In genomic region chr1:178725603-178726517, GRCh38 we compare ENCODE assay signal across 1 cellular context.
TF ChIP-seq lines count a peak whose summit lies in the region.

No MANE protein-coding gene starts in this region.

TF ChIP-seq in HepG2, 621 proteins besides CTCF, POLR2A, EP300 and RAD21 (continued from another document and continues in another):
- TF ChIP-seq ZNF770 (CRISPR knock-in tag; IDR thresholded peaks at IDR 0.05) = 0 out of 2 replicates have a peak, but pooled peaks have one; percentile 17
- TF ChIP-seq ZNF674 (CRISPR knock-in tag; IDR thresholded peaks at IDR 0.05; ENCODE audit: low read depth) = no peak
- no peak for TF ChIP-seq NBN (conservative IDR thresholded peaks at IDR 0.05)
- no peak for TF ChIP-seq KIAA2018 (CRISPR knock-in tag; IDR thresholded peaks at IDR 0.05; ENCODE audit: borderline replicate concordance)
- peak; percentile 58 for TF ChIP-seq ZMYM4 (CRISPR knock-in tag; IDR thresholded peaks at IDR 0.05)
- TF ChIP-seq ELF1 (CRISPR knock-in tag; IDR thresholded peaks at IDR 0.05) = no peak
- no peak for TF ChIP-seq ZNF501 (CRISPR knock-in tag; IDR thresholded peaks at IDR 0.05)
- no peak; the same call in 1 of the 2 replicates for TF ChIP-seq ZSCAN31 (CRISPR knock-in tag; IDR thresholded peaks at IDR 0.05; ENCODE audit: low read depth)
- no peak for TF ChIP-seq SOX6 (IDR thresholded peaks at IDR 0.05)
- peak; percentile 36 for TF ChIP-seq SOX6 (CRISPR knock-in tag; IDR thresholded peaks at IDR 0.05)
- no peak for TF ChIP-seq ZNF580 (CRISPR knock-in tag; IDR thresholded peaks at IDR 0.05; ENCODE audit: borderline replicate concordance, low read depth)
- 0 out of 2 replicates have a peak, but pooled peaks have one; percentile 25 for TF ChIP-seq ZNF224 (CRISPR knock-in tag; IDR thresholded peaks at IDR 0.05)
- peak; percentile 67 for TF ChIP-seq ZNF18 (CRISPR knock-in tag; IDR thresholded peaks at IDR 0.05; ENCODE audit: insufficient replicate concordance)
- no peak for TF ChIP-seq ZBTB7A (CRISPR knock-in tag; IDR thresholded peaks at IDR 0.05)
- peak; percentile 3 for TF ChIP-seq CSRNP1 (CRISPR knock-in tag; IDR thresholded peaks at IDR 0.05)
- TF ChIP-seq ZNF607 (CRISPR knock-in tag; IDR thresholded peaks at IDR 0.05; ENCODE audit: borderline replicate concordance) = no peak
- TF ChIP-seq LRRFIP1 (CRISPR knock-in tag; conservative IDR thresholded peaks at IDR 0.05) = no peak
- TF ChIP-seq ZBTB3 (CRISPR knock-in tag; IDR thresholded peaks at IDR 0.05; ENCODE audit: borderline replicate concordance, low read depth) = no peak
- TF ChIP-seq ZNF281 (CRISPR knock-in tag; IDR thresholded peaks at IDR 0.05; ENCODE audit: borderline replicate concordance) = peak; percentile 48; the same call in 1 of the 2 replicates
- no peak for TF ChIP-seq RAD51 (IDR thresholded peaks at IDR 0.05; ENCODE audit: borderline replicate concordance)
- no peak; the same call in 1 of the 2 replicates for TF ChIP-seq HOXA3 (CRISPR knock-in tag; IDR thresholded peaks at IDR 0.05)
- TF ChIP-seq TERF1 (CRISPR knock-in tag; IDR thresholded peaks at IDR 0.05) = no peak
- TF ChIP-seq NFE2 (CRISPR knock-in tag; IDR thresholded peaks at IDR 0.05) = no peak
- no peak for TF ChIP-seq GMEB2 (CRISPR knock-in tag; IDR thresholded peaks at IDR 0.05; ENCODE audit: low read depth)
- no peak for TF ChIP-seq DPF2 (CRISPR knock-in tag; IDR thresholded peaks at IDR 0.05; ENCODE audit: borderline replicate concordance, low read depth)
- TF ChIP-seq KAT8 (CRISPR knock-in tag; IDR thresholded peaks at IDR 0.05) = peak; percentile 50; the same call in 1 of the 2 replicates
- TF ChIP-seq ZNF33A (CRISPR knock-in tag; IDR thresholded peaks at IDR 0.05; ENCODE audit: borderline replicate concordance) = no peak
- no peak for TF ChIP-seq JUN (CRISPR knock-in tag; IDR thresholded peaks at IDR 0.05)
- TF ChIP-seq BHLHE40 (IDR thresholded peaks at IDR 0.05; ENCODE audit: low read length) = no peak
- TF ChIP-seq AGO1 (IDR thresholded peaks at IDR 0.05; ENCODE audit: low read depth, low read length, poor library complexity, severe bottlenecking) = no peak
- no peak for TF ChIP-seq GATAD1 (CRISPR knock-in tag; IDR thresholded peaks at IDR 0.05)
- TF ChIP-seq ZNF564 (CRISPR knock-in tag; IDR thresholded peaks at IDR 0.05) = no peak
- TF ChIP-seq ZBTB38 (CRISPR knock-in tag; IDR thresholded peaks at IDR 0.05) = no peak
- TF ChIP-seq KMT2A (CRISPR knock-in tag; IDR thresholded peaks at IDR 0.05) = no peak; the same call in 1 of the 2 replicates
- TF ChIP-seq PPARG (CRISPR knock-in tag; conservative IDR thresholded peaks at IDR 0.05) = 0 out of 2 replicates have a peak, but pooled peaks have one; percentile 5
